8 cellular contexts compared by ENCODE assay signal in the genomic region with DNA sequence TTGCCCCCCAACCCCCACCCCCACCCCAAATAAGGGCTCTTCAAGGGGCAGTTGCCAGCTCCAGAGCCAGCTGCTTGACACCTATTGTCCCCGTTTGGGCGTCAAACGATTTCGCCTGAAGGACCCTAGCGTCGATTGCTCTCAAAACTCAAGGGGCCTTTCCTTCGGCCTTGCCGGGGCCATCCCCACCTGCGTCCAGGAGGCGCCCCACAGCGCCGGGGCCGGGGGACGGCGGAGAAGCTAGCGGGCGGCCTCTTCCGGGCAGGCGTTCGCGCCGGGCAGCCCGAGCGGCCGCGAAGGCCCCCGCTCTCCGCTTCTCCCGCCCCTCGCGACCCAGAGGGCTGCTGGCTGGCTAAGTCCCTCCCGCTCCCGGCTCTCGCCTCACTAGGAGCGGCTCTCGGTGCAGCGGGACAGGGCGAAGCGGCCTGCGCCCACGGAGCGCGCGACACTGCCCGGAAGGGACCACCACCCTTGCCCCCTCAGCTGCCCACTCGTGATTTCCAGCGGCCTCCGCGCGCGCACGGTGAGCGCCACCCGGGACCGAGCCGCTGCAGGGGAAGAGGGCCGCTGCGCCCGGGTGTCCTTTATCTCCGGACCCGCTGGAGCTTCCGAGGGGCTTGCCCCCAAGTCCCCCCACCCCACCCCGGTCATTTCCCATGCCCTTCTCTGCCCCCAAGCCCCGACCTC. TPM values are rescaled to one million over a fixed set of nuclear protein-coding genes. Genes with fewer than 3 reads are reported as not detected.
DNase-seq lines count a peak whose midpoint lies in the region; ATAC-seq, FAIRE-seq and TF ChIP-seq lines count a peak whose summit lies in the region.

A gene with protein sequence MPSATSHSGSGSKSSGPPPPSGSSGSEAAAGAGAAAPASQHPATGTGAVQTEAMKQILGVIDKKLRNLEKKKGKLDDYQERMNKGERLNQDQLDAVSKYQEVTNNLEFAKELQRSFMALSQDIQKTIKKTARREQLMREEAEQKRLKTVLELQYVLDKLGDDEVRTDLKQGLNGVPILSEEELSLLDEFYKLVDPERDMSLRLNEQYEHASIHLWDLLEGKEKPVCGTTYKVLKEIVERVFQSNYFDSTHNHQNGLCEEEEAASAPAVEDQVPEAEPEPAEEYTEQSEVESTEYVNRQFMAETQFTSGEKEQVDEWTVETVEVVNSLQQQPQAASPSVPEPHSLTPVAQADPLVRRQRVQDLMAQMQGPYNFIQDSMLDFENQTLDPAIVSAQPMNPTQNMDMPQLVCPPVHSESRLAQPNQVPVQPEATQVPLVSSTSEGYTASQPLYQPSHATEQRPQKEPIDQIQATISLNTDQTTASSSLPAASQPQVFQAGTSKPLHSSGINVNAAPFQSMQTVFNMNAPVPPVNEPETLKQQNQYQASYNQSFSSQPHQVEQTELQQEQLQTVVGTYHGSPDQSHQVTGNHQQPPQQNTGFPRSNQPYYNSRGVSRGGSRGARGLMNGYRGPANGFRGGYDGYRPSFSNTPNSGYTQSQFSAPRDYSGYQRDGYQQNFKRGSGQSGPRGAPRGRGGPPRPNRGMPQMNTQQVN (plus strand): TSS at position 383 of the 687 bp plus-strand sequence. CDS start 690 bp downstream, outside the sequence.

- H3K27ac ChIP-seq in OCI-LY1 (ENCODE audit: low read depth, low read length, poor library complexity, severe bottlenecking) (peak within 1 kb of the TSS; percentile 76), endothelial cell of umbilical vein (ENCODE audit: insufficient read depth, low read depth, low read length) (peak within 1 kb of the TSS; percentile 100)

- TF ChIP-seq CTCF in Caco-2 (IDR thresholded peaks at IDR 0.05; ENCODE audit: insufficient read depth in 1 of 2, low read depth in 1 of 2, low read length in 1 of 2, severe bottlenecking in 1 of 2, unreplicated experiment in 1 of 2) = peak in 1 of 2 experiments; percentile 13
- TF ChIP-seq CTCF in OCI-LY1 (IDR thresholded peaks at IDR 0.05; ENCODE audit: low read length) = no peak
- no peak for TF ChIP-seq CTCF in endothelial cell of umbilical vein (IDR thresholded peaks at IDR 0.05; ENCODE audit: extremely low read depth in 1 of 2, insufficient read depth in 1 of 2, low read depth in 1 of 2, low read length in 2 of 2)

- H3K9me2 ChIP-seq in OCI-LY1 (ENCODE audit: low read depth, low read length) = no peaks in the 10 kb centered on the region

- FAIRE-seq in endothelial cell of umbilical vein (lab: Jason Lieb, UNC) = peak; percentile 86

- H3K27me3 ChIP-seq in Caco-2 (replicated peaks; ENCODE audit: control insufficient read depth, insufficient read depth, low read length) = no peaks in the 10 kb centered on the region
- no peaks in the 10 kb centered on the region for H3K27me3 ChIP-seq in OCI-LY1 (ENCODE audit: insufficient read depth, low read length)
- no peaks in the 10 kb centered on the region for H3K27me3 ChIP-seq in endothelial cell of umbilical vein (ENCODE audit: control insufficient read depth in 2 of 2, insufficient read depth in 2 of 2, low read length in 2 of 2)

- H3K79me2 ChIP-seq in OCI-LY1 (ENCODE audit: insufficient read depth, low read length) (peaks cover 43% of the 10 kb centered on the region), endothelial cell of umbilical vein (ENCODE audit: control insufficient read depth, insufficient read depth, low read length) (peaks cover 44% of the 10 kb centered on the region)

- ATAC-seq in GM21447 (IDR thresholded peaks at IDR 0.05; ENCODE audit: unreplicated experiment) = peak; percentile 61

- no peaks in the 10 kb centered on the region for H3K9me3 Mint-ChIP-seq in Caco-2 (ENCODE audit: unreplicated experiment)

- peaks cover 35% of the 10 kb centered on the region for H3K36me3 Mint-ChIP-seq in Caco-2 (ENCODE audit: insufficient read depth, unreplicated experiment)

- BruUV-seq in Caco-2 (replicated peaks; lab: Mats Ljungman, UMichigan) (no TSS peak), endothelial cell of umbilical vein (replicated peaks; lab: Mats Ljungman, UMichigan) (no TSS peak)

- H3K27me3 Mint-ChIP-seq in Caco-2 (ENCODE audit: insufficient read depth, unreplicated experiment) = no peaks in the 10 kb centered on the region

- TF ChIP-seq POLR2A in endothelial cell of umbilical vein (IDR thresholded peaks at IDR 0.05; ENCODE audit: low read depth, low read length) = peak; percentile 86

- POLR2A ChIA-PET in Caco-2 (lab: Charles Lee) = interaction anchor here (0.5 to 1.6 kb wide), 7 partner anchors 11 to 734 kb away, joined by 3 to 14 read pairs (median 6); a partner anchor contains a TSS
- POLR2A ChIA-PET in endothelial cell of umbilical vein (lab: Charles Lee) = interaction anchor here (0.7 to 1.1 kb wide), 3 partner anchors 13 to 25 kb away, joined by 3 to 5 read pairs (median 3); no protein-coding TSS in a partner anchor

- H3K4me1 ChIP-seq in Caco-2 (peaks cover 19% of the 10 kb centered on the region), OCI-LY1 (ENCODE audit: insufficient read depth, low read length, severe bottlenecking) (peaks cover 38% of the 10 kb centered on the region), endothelial cell of umbilical vein (ENCODE audit: control insufficient read depth, extremely low read depth, insufficient read depth, low read length) (peaks cover 34% of the 10 kb centered on the region)

- DNase-seq in Caco-2 (peak; percentile 97 to 98), HuH-7 (ENCODE audit: low spot score) (peak; percentile 71), endothelial cell of umbilical vein (ENCODE audit: low read depth, low spot score) (peak; percentile 89), midbrain (lab: John Stamatoyannopoulos, UW) (peak; percentile 83)
- peak; percentile 82 for DNase-seq in activated CD8-positive, alpha-beta memory T cell treated with anti-CD3 and anti-CD28 coated beads, Interleukin-2, amount 50 U/mL, for 4 hours
- DNase-seq in stimulated activated CD8-positive, alpha-beta memory T cell treated with anti-CD3 and anti-CD28 coated beads, Interleukin-15, amount 100 ng/mL, for 48 hours (ENCODE audit: low read depth in 2 of 2) = peak; percentile 80 to 81

- CTCF ChIA-PET in Caco-2 (lab: Charles Lee) (interaction anchor here (0.9 to 1.4 kb wide), 3 partner anchors 23 to 123 kb away, joined by 3 to 7 read pairs (median 3); a partner anchor contains a TSS), endothelial cell of umbilical vein (lab: Charles Lee) (interaction anchor here (1.0 to 2.4 kb wide), 4 partner anchors 17 to 53 kb away, joined by 3 to 7 read pairs (median 4); no protein-coding TSS in a partner anchor)

- H3K9me3 ChIP-seq in Caco-2 (no peaks in the 10 kb centered on the region), OCI-LY1 (ENCODE audit: low read length) (no peaks in the 10 kb centered on the region), endothelial cell of umbilical vein (replicated peaks; ENCODE audit: control insufficient read depth, insufficient read depth, low read length) (no peaks in the 10 kb centered on the region)

- peaks cover 2% of the 10 kb centered on the region for H3K36me3 ChIP-seq in Caco-2 (ENCODE audit: control insufficient read depth, insufficient read depth, low read length)
- peaks cover 40% of the 10 kb centered on the region for H3K36me3 ChIP-seq in OCI-LY1 (ENCODE audit: insufficient read depth, low read length)
- peaks cover 0 to 8% of the 10 kb centered on the region in 2 experiments for H3K36me3 ChIP-seq in endothelial cell of umbilical vein (ENCODE audit: control insufficient read depth in 2 of 2, extremely low read depth in 1 of 2, insufficient read depth in 2 of 2, low read length in 2 of 2)

- peak within 1 kb of the TSS; percentile 97 for H3K27ac Mint-ChIP-seq in Caco-2 (ENCODE audit: unreplicated experiment)

- H2AFZ ChIP-seq in OCI-LY1 (ENCODE audit: low read length) (peak within 1 kb of the TSS; percentile 16; the same call in 1 of the 2 replicates), endothelial cell of umbilical vein (ENCODE audit: low read depth, low read length) (peak within 1 kb of the TSS; percentile 65)

- H3K4me3 ChIP-seq in Caco-2 (ENCODE audit: low read depth, low read length) (peak within 1 kb of the TSS; percentile 94), OCI-LY1 (ENCODE audit: low read depth, low read length, poor library complexity, severe bottlenecking) (peak within 1 kb of the TSS; percentile 77), endothelial cell of umbilical vein (replicated peaks in 1 of 3; ENCODE audit: insufficient read depth in 1 of 3, low read depth in 1 of 3, low read length in 3 of 3) (peak within 1 kb of the TSS; percentile 65 to 97 (median 97))

- no peaks in the 10 kb centered on the region for H3K9me1 ChIP-seq in endothelial cell of umbilical vein (replicated peaks; ENCODE audit: control insufficient read depth, extremely low read depth, insufficient read depth, low read length)

- peak within 1 kb of the TSS; percentile 98 for H3K4me3 Mint-ChIP-seq in Caco-2 (ENCODE audit: unreplicated experiment)

- intact Hi-C loops in Caco-2 (cut with micrococcal nuclease; ENCODE audit: unreplicated experiment) (loop anchor here (1.0 to 5.0 kb wide), 4 partner anchors 15 to 306 kb away; a partner anchor contains a TSS), endothelial cell of umbilical vein (cut with micrococcal nuclease) (loop anchor here (1.0 to 5.0 kb wide), 6 partner anchors 54 to 349 kb away; a partner anchor contains a TSS)

- H3K4me2 ChIP-seq in OCI-LY1 (ENCODE audit: low read length) = peak within 1 kb of the TSS; percentile 63
- H3K4me2 ChIP-seq in endothelial cell of umbilical vein (ENCODE audit: insufficient read depth, low read length) = peak within 1 kb of the TSS; percentile 94

- H3K9ac ChIP-seq in OCI-LY1 (ENCODE audit: low read length) (peak within 1 kb of the TSS; percentile 99), endothelial cell of umbilical vein (replicated peaks; ENCODE audit: extremely low read depth, insufficient read depth, low read length) (peak within 1 kb of the TSS; percentile 91)

- H3K4me1 Mint-ChIP-seq in Caco-2 (ENCODE audit: low read depth, unreplicated experiment) = peaks cover 14% of the 10 kb centered on the region

- H3F3A ChIP-seq in OCI-LY1 (ENCODE audit: insufficient read depth, low read length) = 0 out of 2 replicates have a peak, but pooled peaks cover 6% of the 10 kb centered on the region

- dilution Hi-C loops in endothelial cell of umbilical vein (cut with MboI; ENCODE audit: extremely low pct_ligation_motif_present, low sequenced_read_pairs) = no loop called here

- H4K20me1 ChIP-seq in OCI-LY1 (ENCODE audit: insufficient read depth, low read length) (peaks cover 5% of the 10 kb centered on the region; the same call in 1 of the 2 replicates), endothelial cell of umbilical vein (replicated peaks; ENCODE audit: control insufficient read depth, extremely low read depth, insufficient read depth, low read length) (peaks cover 9% of the 10 kb centered on the region)

RNA-seq across cellular contexts. Expression of the gene that starts here (rescaled TPM):
- total RNA-seq in Caco-2 (2022) (217 and 224 TPM in 2 replicates), endothelial cell of umbilical vein (240 and 279 TPM in 2 replicates)
- polyA plus RNA-seq in endothelial cell of umbilical vein = 118 and 138 TPM in 2 replicates
- polyA plus RNA-seq in endothelial cell of umbilical vein (2011; cell fraction: cytosol; rRNA removed) = 127 and 137 TPM in 2 replicates
- 142 and 143 TPM in 2 replicates for polyA plus RNA-seq in endothelial cell of umbilical vein (2011; cell fraction: nucleus; rRNA removed)
- polyA plus RNA-seq in endothelial cell of umbilical vein (2012) = 150 and 208 TPM in 2 replicates
- 354 and 411 TPM in 2 replicates for polyA minus RNA-seq in endothelial cell of umbilical vein
- polyA minus RNA-seq in endothelial cell of umbilical vein (2011; cell fraction: cytosol; rRNA and poly(A)+ RNA removed) = 216 TPM
- polyA minus RNA-seq in endothelial cell of umbilical vein (2011; cell fraction: nucleus; rRNA and poly(A)+ RNA removed) = 185 and 228 TPM in 2 replicates

Comparison
In these comparisons a context has a peak if more than half of its experiments do, and no peak if none do; other contexts are left out.
1. Peak in every context shown above with its lines: DNase-seq, ATAC-seq, H3K4me3 ChIP-seq and H3K27ac ChIP-seq.